In genomic region chr4:140004580-140005314, GRCh38 we compare ENCODE assay signal across 9 cellular contexts.
A peak's percentile ranks its signal among the peaks of the same experiment; 100 is the strongest.
DNase-seq lines count a peak whose midpoint lies in the region; ATAC-seq and TF ChIP-seq lines count a peak whose summit lies in the region.
"Had no signal": no experiment of that assay in that cellular context is flagged by ENCODE, and none has a peak within 500 bp of the region (broad histone marks: within the 10 kb centered on the region; RNA-seq: fewer than 3 reads in every experiment).

No MANE protein-coding gene starts in this region.

- no peak for TF ChIP-seq CTCF in brain microvascular endothelial cell (IDR thresholded peaks at IDR 0.05; ENCODE audit: low read depth, low read length, missing control alignments)

- H3K9me3 ChIP-seq in HAP-1 = no peaks in the 10 kb centered on the region

- DNase-seq in NCI-H1105 treated with DMSO at 0.1 percent for 48 hours (lab: John Stamatoyannopoulos, UW) (peak; percentile 60), brain microvascular endothelial cell (peak; percentile 38), inferior parietal cortex (ENCODE audit: extremely low spot score) (peak; percentile 43), stromal cell of bone marrow (ENCODE audit: low read depth) (peak; percentile 17), HAP-1 (ENCODE audit: low spot score in 2 of 2) (no peak)

- peaks cover 2% of the 10 kb centered on the region; the same call in 1 of the 2 replicates for H3K4me1 ChIP-seq in HAP-1

- ATAC-seq in GM18870 (IDR thresholded peaks at IDR 0.05; ENCODE audit: unreplicated experiment) = no peak
- ATAC-seq in GM21529 (IDR thresholded peaks at IDR 0.05; ENCODE audit: unreplicated experiment) = no peak
- no peak for ATAC-seq in GM21825 (IDR thresholded peaks at IDR 0.05; ENCODE audit: unreplicated experiment)

- no peak overlapping the region for H3K27ac ChIP-seq in brain microvascular endothelial cell
- H3K27ac ChIP-seq: KMS-11 had no signal

- H3K4me3 ChIP-seq in brain microvascular endothelial cell (ENCODE audit: low read depth, low read length) (peak overlapping the region; percentile 44), HAP-1 (no peak overlapping the region)

- no peaks in the 10 kb centered on the region for H3K36me3 ChIP-seq in brain microvascular endothelial cell (replicated peaks)
- H3K36me3 ChIP-seq in HAP-1 (replicated peaks) = no peaks in the 10 kb centered on the region

- in situ Hi-C loops in brain microvascular endothelial cell (cut with HindIII; ENCODE audit: low pct_ligation_motif_present, low sequenced_read_pairs) = no loop called here
- in situ Hi-C loops in HAP-1 (cut with MboI; ENCODE audit: low sequenced_read_pairs) = loop anchor here (25.0 kb wide), 1 partner anchor 358 kb away; the partner anchor contains the start of gene SCOC

- H3K27me3 ChIP-seq in brain microvascular endothelial cell (replicated peaks) (no peaks in the 10 kb centered on the region), HAP-1 (ENCODE audit: low read depth) (no peaks in the 10 kb centered on the region)

Comparison
In these comparisons a context has a peak if more than half of its experiments do, and no peak if none do; other contexts are left out.
1. DNase-seq: peak in NCI-H1105 treated with DMSO at 0.1 percent for 48 hours (single experiment), brain microvascular endothelial cell (single experiment), inferior parietal cortex (single experiment) and stromal cell of bone marrow (single experiment); none in HAP-1 (0 of 2).